In genomic region chr9:16616686-16617085, GRCh38 we compare ENCODE assay signal across 28 cellular contexts.
"Had no signal": no experiment of that assay in that cellular context is flagged by ENCODE, and none has a peak within 500 bp of the region (broad histone marks: within the 10 kb centered on the region; RNA-seq: fewer than 3 reads in every experiment).

No MANE protein-coding gene starts in this region.

- H2AFZ ChIP-seq: neural progenitor cell, parathyroid adenoma had no signal

- H3K9me3 ChIP-seq: ovary, psoas muscle, spleen, suprapubic skin, testis, tibial artery, transverse colon, upper lobe of right lung, uterus had no signal

- H3K9ac ChIP-seq: neural progenitor cell, parathyroid adenoma had no signal

- H3K4me3 ChIP-seq: neural progenitor cell, ovary, psoas muscle, skin epidermis, smooth muscle cell, spleen, suprapubic skin, testis, tibial artery, transverse colon, upper lobe of right lung, uterus had no signal

- H3K4me2 ChIP-seq: neural progenitor cell, smooth muscle cell had no signal

- H3K4me1 ChIP-seq: parathyroid adenoma, spleen, suprapubic skin, testis, upper lobe of right lung had no signal

- DNase-seq: natural killer cell; occipital lobe; ovary; posterior cingulate gyrus; psoas muscle; right cardiac atrium; spleen; stimulated activated CD4-positive, alpha-beta T cell treated with anti-CD3 and anti-CD28 coated beads, Interleukin-12 subunit alpha, Interleukin-12 subunit beta, amount 100 ng/mL, for 4 hours; stimulated activated CD4-positive, alpha-beta T cell treated with anti-CD3 and anti-CD28 coated beads, Interleukin-1b, Interleukin-23, amount 100 ng/mL, for 48 hours; stimulated activated CD4-positive, alpha-beta T cell treated with anti-CD3 and anti-CD28 coated beads, Interleukin-4, amount 100 ng/mL, for 1 hour; stimulated activated CD4-positive, alpha-beta T cell treated with anti-CD3 and anti-CD28 coated beads, Interleukin-4, amount 100 ng/mL, for 4 hours; stimulated activated CD8-positive, alpha-beta memory T cell treated with anti-CD3 and anti-CD28 coated beads, Interleukin-4, amount 100 ng/mL, for 48 hours; stimulated activated naive CD4-positive, alpha-beta T cell; stimulated activated naive CD8-positive, alpha-beta T cell treated with anti-CD3 and anti-CD28 coated beads, Interleukin-15, amount 100 ng/mL, for 72 hours; stimulated activated naive CD8-positive, alpha-beta T cell treated with anti-CD3 and anti-CD28 coated beads, Interleukin-15, Interleukin-2, amounts not matched to agents 100 U/mL and 50 U/mL, for 24 hours; substantia nigra; testis; tibial artery; transverse colon; upper lobe of right lung; uterus had no signal

- H3K27me3 ChIP-seq: neural progenitor cell, ovary, spleen, suprapubic skin, testis, tibial artery, transverse colon, upper lobe of right lung, uterus had no signal

- ATAC-seq: natural killer cell; psoas muscle; right cardiac atrium; sciatic nerve; stimulated activated memory B cell treated with anti-CD40 and anti-IgM and Interleukin-4, amounts not matched to agents 10 μg/mL and 1 μg/mL and 100 μg/mL, for 72 hours; stimulated activated naive CD8-positive, alpha-beta T cell treated with anti-CD3 and anti-CD28 coated beads, Interleukin-15, amount 100 ng/mL, for 72 hours; stimulated activated naive CD8-positive, alpha-beta T cell treated with anti-CD3 and anti-CD28 coated beads, Interleukin-15, Interleukin-2, amounts not matched to agents 100 U/mL and 50 U/mL, for 24 hours; upper lobe of right lung had no signal

- H3K36me3 ChIP-seq: neural progenitor cell, ovary, spleen, suprapubic skin, tibial artery, transverse colon, upper lobe of right lung, uterus had no signal

- H3K27ac ChIP-seq: neural progenitor cell, ovary, parathyroid adenoma, psoas muscle, skin epidermis, spleen, suprapubic skin, testis, tibial artery, transverse colon, upper lobe of right lung, uterus had no signal
